21 cellular contexts compared by ENCODE assay signal in genomic region chr5:154344461-154344860, GRCh38.
"Had no signal": no experiment of that assay in that cellular context is flagged by ENCODE, and none has a peak within 500 bp of the region (broad histone marks: within the 10 kb centered on the region; RNA-seq: fewer than 3 reads in every experiment).

No MANE protein-coding gene starts in this region.

- H3K27me3 ChIP-seq: dorsolateral prefrontal cortex, esophagus muscularis mucosa, foreskin keratinocyte, gastroesophageal sphincter, heart left ventricle, hepatocyte, left lung had no signal

- H3K36me3 ChIP-seq: esophagus muscularis mucosa, gastroesophageal sphincter, heart left ventricle, left lung had no signal

- H3K4me3 ChIP-seq: coronary artery, dorsolateral prefrontal cortex, esophagus muscularis mucosa, gastroesophageal sphincter, heart left ventricle, hepatocyte, left lung, lung had no signal

- ATAC-seq: foreskin keratinocyte, gastroesophageal sphincter, heart left ventricle, left cardiac atrium, left lung, left ventricle myocardium superior had no signal

- H3K27ac ChIP-seq: coronary artery, dorsolateral prefrontal cortex, epithelial cell of prostate, esophagus muscularis mucosa, foreskin keratinocyte, gastroesophageal sphincter, heart left ventricle, hepatocyte, left lung had no signal

- DNase-seq: dermis blood vessel endothelial cell; dorsolateral prefrontal cortex; effector CD4-positive, alpha-beta T cell; effector memory CD4-positive, alpha-beta T cell; foreskin keratinocyte; heart left ventricle; hypothalamus; immature natural killer cell; left cardiac atrium; left lung; left ventricle myocardium superior; mammary epithelial cell; mesendoderm; midbrain had no signal

- H2AFZ ChIP-seq: hepatocyte had no signal

- H3K4me3 Mint-ChIP-seq: immature natural killer cell, memory B cell had no signal

- H3K4me1 ChIP-seq: foreskin keratinocyte, gastroesophageal sphincter, left lung had no signal

- H3K9me3 Mint-ChIP-seq: immature natural killer cell, memory B cell had no signal

- H3K27me3 Mint-ChIP-seq: memory B cell had no signal

- H3K79me2 ChIP-seq: hepatocyte had no signal

- H3K4me2 ChIP-seq: hepatocyte had no signal

- H3K9me3 ChIP-seq: esophagus muscularis mucosa, gastroesophageal sphincter, heart left ventricle, left lung had no signal
